Comparison of ENCODE assay signal across 13 cellular contexts in the genomic region with DNA sequence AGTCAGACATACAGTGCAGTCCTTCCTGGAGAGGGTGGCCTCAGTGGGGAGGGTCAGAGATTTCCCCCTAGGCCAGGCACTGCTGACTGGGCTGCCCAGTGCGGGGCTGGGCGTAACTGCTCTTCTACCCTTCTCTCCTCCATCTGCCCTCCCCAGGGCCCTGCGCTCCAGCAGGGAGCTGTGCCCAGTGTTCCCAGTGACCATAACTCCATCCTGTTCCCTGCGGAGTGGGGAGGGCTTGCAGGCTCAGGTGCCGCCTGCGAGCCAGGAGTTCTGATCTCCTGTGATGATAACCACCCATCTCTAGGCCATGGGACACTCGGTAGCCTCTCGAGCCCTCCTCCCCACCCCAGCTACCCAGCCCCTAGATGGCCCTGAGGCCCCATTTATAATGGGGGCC.
DNase-seq lines count a peak whose midpoint lies in the region; ATAC-seq lines count a peak whose summit lies in the region.
"Had no signal": no experiment of that assay in that cellular context is flagged by ENCODE, and none has a peak within 500 bp of the region (broad histone marks: within the 10 kb centered on the region; RNA-seq: fewer than 3 reads in every experiment).

No MANE protein-coding gene starts in this region.

- peaks cover 6% of the 10 kb centered on the region for H3K9me3 Mint-ChIP-seq in activated T-helper 17 cell treated with anti-CD3 and anti-CD28 coated beads, Interleukin-2, amount 50 U/mL, for 72 hours

- no peak overlapping the region for H2AFZ ChIP-seq in mesenchymal stem cell (ENCODE audit: low read depth, low read length)

- WGBS in mesenchymal stem cell: 93% methylated on average over 4 of the region's 8 CpGs

- H4K8ac ChIP-seq in mesenchymal stem cell (ENCODE audit: low read length): no peak overlapping the region

- H3K36me3 ChIP-seq in mesenchymal stem cell (ENCODE audit: control insufficient read depth in 1 of 2, insufficient read depth in 2 of 2, low read depth in 1 of 2, low read length in 2 of 2): peaks cover 11 to 14% of the 10 kb centered on the region in 2 experiments
- H3K36me3 ChIP-seq: uterus had no signal

- H3K23ac ChIP-seq in mesenchymal stem cell (ENCODE audit: low read length in 2 of 2): no peak overlapping the region

- H3K4me1 ChIP-seq in mesenchymal stem cell (ENCODE audit: control insufficient read depth, insufficient read depth, low read depth, low read length): peaks cover 54% of the 10 kb centered on the region

- no peak overlapping the region for H2BK15ac ChIP-seq in mesenchymal stem cell (ENCODE audit: low read depth, poor library complexity, severe bottlenecking)

- no peaks in the 10 kb centered on the region for H3K9me3 ChIP-seq in mesenchymal stem cell (ENCODE audit: control insufficient read depth, low read length)
- H3K9me3 ChIP-seq: uterus had no signal

- H3K14ac ChIP-seq in mesenchymal stem cell (ENCODE audit: low read length in 2 of 2): peak overlapping the region in 1 of 2 experiments; percentile 69

- peak overlapping the region; percentile 51 for H2AK5ac ChIP-seq in mesenchymal stem cell (ENCODE audit: low read length, severe bottlenecking)

- peak overlapping the region; percentile 26 for H3K27ac Mint-ChIP-seq in activated T-helper 17 cell treated with anti-CD3 and anti-CD28 coated beads, Interleukin-2, amount 50 U/mL, for 72 hours

- peak overlapping the region in 1 of 2 experiments; percentile 58 for H3K4ac ChIP-seq in mesenchymal stem cell (ENCODE audit: low read depth in 1 of 2, low read length in 2 of 2)

- no peak overlapping the region for H3K4me3 ChIP-seq in mesenchymal stem cell (ENCODE audit: insufficient read depth in 1 of 2, low read depth in 1 of 2, low read length in 2 of 2)
- H3K4me3 ChIP-seq: uterus had no signal

- H3K4me1 Mint-ChIP-seq in activated T-helper 17 cell treated with anti-CD3 and anti-CD28 coated beads, Interleukin-2, amount 50 U/mL, for 72 hours: peaks cover 56% of the 10 kb centered on the region

- no peak overlapping the region for H3K4me2 ChIP-seq in mesenchymal stem cell (ENCODE audit: low read length, poor library complexity, severe bottlenecking)

- ATAC-seq in activated T-helper 17 cell treated with anti-CD3 and anti-CD28 coated beads, Interleukin-2, amount 50 U/mL, for 72 hours (replicated peaks): no peak
- no peak for ATAC-seq in GM19324 (IDR thresholded peaks at IDR 0.05; ENCODE audit: low FRiP score, unreplicated experiment)
- no peak for ATAC-seq in HG03095 (IDR thresholded peaks at IDR 0.05; ENCODE audit: unreplicated experiment)

- H3K27me3 Mint-ChIP-seq in activated T-helper 17 cell treated with anti-CD3 and anti-CD28 coated beads, Interleukin-2, amount 50 U/mL, for 72 hours: no peaks in the 10 kb centered on the region

- peak overlapping the region in 1 of 2 experiments; percentile 77 for H3K18ac ChIP-seq in mesenchymal stem cell (ENCODE audit: low read depth in 1 of 2, low read length in 2 of 2)

- peak overlapping the region; percentile 1 for H2BK5ac ChIP-seq in mesenchymal stem cell (ENCODE audit: low read depth, low read length, poor library complexity, severe bottlenecking)

- peak; percentile 60 for DNase-seq in activated effector memory CD4-positive, alpha-beta T cell treated with anti-CD3 and anti-CD28 coated beads, Interleukin-2, amount 50 U/mL, for 16 hours
- DNase-seq in activated effector memory CD4-positive, alpha-beta T cell treated with Interleukin-2 at 50 U/mL for 16 hours: no peak
- no peak for DNase-seq in mesenchymal stem cell
- no peak for DNase-seq in substantia nigra (lab: John Stamatoyannopoulos, UW)
- DNase-seq in NCI-H1105 treated with DMSO at 0.1 percent for 48 hours (lab: John Stamatoyannopoulos, UW): no peak
- DNase-seq: NCI-H1092, NCI-H510A treated with DMSO at 0.1 percent for 48 hours, SHP77 treated with DMSO at 0.1 percent for 48 hours had no signal

- H3K9ac ChIP-seq in mesenchymal stem cell (ENCODE audit: low read length): no peak overlapping the region

- H3K27me3 ChIP-seq in mesenchymal stem cell (ENCODE audit: control insufficient read depth in 1 of 2, insufficient read depth in 1 of 2, low read length in 2 of 2): no peaks in the 10 kb centered on the region
- H3K27me3 ChIP-seq: uterus had no signal

- H2BK120ac ChIP-seq in mesenchymal stem cell (ENCODE audit: low read depth, low read length): peak overlapping the region; percentile 82

- H3K79me1 ChIP-seq in mesenchymal stem cell (replicated peaks; ENCODE audit: low read length, poor library complexity, severe bottlenecking): peaks cover 2% of the 10 kb centered on the region

- H3K36me3 Mint-ChIP-seq in activated T-helper 17 cell treated with anti-CD3 and anti-CD28 coated beads, Interleukin-2, amount 50 U/mL, for 72 hours (ENCODE audit: low read depth): no peaks in the 10 kb centered on the region

- H3K4me3 Mint-ChIP-seq in activated T-helper 17 cell treated with anti-CD3 and anti-CD28 coated beads, Interleukin-2, amount 50 U/mL, for 72 hours: peak overlapping the region; percentile 57

- H4K91ac ChIP-seq in mesenchymal stem cell (ENCODE audit: low read length): peak overlapping the region; percentile 89

- H3K27ac ChIP-seq in mesenchymal stem cell (ENCODE audit: low read length, poor library complexity, severe bottlenecking): peak overlapping the region; percentile 77
- H3K27ac ChIP-seq in substantia nigra (ENCODE audit: low read depth, low read length, poor library complexity, severe bottlenecking): peak overlapping the region; percentile 98
- H3K27ac ChIP-seq: HL-60 had no signal

- peak overlapping the region; percentile 20 to 89 for H2BK12ac ChIP-seq in mesenchymal stem cell (ENCODE audit: low read length in 2 of 2)
